In the genomic region with DNA sequence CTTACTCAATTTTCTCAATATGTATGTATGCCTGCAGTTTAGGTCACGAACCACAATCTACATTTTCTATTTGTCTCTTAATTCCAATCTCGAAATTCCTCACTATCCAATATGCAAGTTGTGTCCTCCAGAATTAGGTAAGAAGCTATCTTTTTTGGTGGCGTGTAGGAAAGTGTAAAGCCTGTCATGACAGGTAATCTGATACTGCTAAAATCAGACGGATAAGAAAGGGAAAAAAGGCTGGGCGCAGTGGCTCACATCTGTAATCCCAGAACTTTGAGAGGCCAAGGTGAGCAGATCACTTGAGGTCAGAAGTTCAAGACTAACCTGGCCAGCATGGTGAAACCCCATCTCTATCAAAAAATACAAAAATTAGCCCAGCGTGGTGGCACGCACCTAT, we compare ENCODE assay signal across 3 cellular contexts.
"Had no signal": no experiment of that assay in that cellular context is flagged by ENCODE, and none has a peak within 500 bp of the region (broad histone marks: within the 10 kb centered on the region; RNA-seq: fewer than 3 reads in every experiment).

No MANE protein-coding gene starts in this region.

- H3K4me3 ChIP-seq: GM12878 had no signal

- DNase-seq: GDM1, GF-D8 had no signal

- ATAC-seq: GM12878 had no signal
